ENCODE assay signal across 8 cellular contexts in the genomic region with DNA sequence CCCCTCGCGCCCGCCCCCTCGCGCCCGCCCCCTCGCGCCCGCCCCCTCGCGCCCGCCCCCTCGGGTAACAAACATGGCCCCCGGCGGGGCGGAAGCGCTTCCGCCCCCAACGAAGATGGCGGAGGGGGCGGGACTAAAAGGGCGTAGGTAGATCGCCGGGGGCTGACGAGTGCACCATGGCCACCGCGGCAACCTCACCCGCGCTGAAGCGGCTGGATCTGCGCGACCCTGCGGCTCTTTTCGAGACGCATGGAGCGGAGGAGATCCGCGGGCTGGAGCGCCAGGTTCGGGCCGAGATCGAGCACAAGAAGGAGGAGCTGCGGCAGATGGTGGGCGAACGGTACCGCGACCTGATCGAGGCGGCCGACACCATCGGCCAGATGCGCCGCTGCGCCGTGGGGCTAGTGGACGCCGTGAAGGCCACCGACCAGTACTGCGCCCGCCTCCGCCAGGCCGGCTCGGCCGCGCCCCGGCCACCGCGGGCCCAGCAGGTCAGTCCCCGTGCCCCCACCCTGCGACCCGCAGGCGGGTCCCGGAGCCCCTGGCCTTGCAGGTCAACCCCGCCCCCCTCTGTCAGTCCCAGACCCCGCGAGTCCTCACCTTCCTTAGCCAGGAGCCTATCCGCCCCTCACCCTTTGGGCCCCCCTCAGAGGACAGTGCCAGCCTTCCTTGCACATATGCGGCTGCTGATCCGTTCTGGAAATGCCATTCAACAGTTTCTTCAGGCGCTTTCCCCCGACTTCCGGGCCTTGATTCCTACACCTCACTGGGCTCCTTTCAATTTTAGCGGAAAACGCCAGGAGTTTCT. TPM values are rescaled to one million over a fixed set of nuclear protein-coding genes. Genes with fewer than 3 reads are reported as not detected.
DNase-seq lines count a peak whose midpoint lies in the region; ATAC-seq and TF ChIP-seq lines count a peak whose summit lies in the region.

A gene with protein sequence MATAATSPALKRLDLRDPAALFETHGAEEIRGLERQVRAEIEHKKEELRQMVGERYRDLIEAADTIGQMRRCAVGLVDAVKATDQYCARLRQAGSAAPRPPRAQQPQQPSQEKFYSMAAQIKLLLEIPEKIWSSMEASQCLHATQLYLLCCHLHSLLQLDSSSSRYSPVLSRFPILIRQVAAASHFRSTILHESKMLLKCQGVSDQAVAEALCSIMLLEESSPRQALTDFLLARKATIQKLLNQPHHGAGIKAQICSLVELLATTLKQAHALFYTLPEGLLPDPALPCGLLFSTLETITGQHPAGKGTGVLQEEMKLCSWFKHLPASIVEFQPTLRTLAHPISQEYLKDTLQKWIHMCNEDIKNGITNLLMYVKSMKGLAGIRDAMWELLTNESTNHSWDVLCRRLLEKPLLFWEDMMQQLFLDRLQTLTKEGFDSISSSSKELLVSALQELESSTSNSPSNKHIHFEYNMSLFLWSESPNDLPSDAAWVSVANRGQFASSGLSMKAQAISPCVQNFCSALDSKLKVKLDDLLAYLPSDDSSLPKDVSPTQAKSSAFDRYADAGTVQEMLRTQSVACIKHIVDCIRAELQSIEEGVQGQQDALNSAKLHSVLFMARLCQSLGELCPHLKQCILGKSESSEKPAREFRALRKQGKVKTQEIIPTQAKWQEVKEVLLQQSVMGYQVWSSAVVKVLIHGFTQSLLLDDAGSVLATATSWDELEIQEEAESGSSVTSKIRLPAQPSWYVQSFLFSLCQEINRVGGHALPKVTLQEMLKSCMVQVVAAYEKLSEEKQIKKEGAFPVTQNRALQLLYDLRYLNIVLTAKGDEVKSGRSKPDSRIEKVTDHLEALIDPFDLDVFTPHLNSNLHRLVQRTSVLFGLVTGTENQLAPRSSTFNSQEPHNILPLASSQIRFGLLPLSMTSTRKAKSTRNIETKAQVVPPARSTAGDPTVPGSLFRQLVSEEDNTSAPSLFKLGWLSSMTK (plus strand): TSS at position 162 of the 808 bp plus-strand sequence. CDS start 15 bp downstream, at position 177.

- peaks cover 48% of the 10 kb centered on the region for H3K4me1 ChIP-seq in BLaER1
- peaks cover 14 to 20% of the 10 kb centered on the region in 2 donors for H3K4me1 ChIP-seq in duodenal mucosa (ENCODE audit: control insufficient read depth in 1 of 2, insufficient read depth in 2 of 2, low read length in 2 of 2)
- H3K4me1 ChIP-seq in lower lobe of right lung, result peaks cover 22% of the 10 kb centered on the region

- POLR2A ChIA-PET in activated CD4-positive, alpha-beta memory T cell treated with anti-CD3 and anti-CD28 coated beads, Interleukin-2, amount 10 ng/mL, durations not matched to agents 7 days and 5 days (lab: Charles Lee), result interaction anchor here (1.0 to 5.0 kb wide), 12 partner anchors 10 to 480 kb away, joined by 3 to 68 read pairs (median 9); a partner anchor contains a TSS

- H3K36me3 Mint-ChIP-seq in activated CD4-positive, alpha-beta memory T cell treated with anti-CD3 and anti-CD28 coated beads, Interleukin-2, amount 10 ng/mL, durations not matched to agents 7 days and 5 days (ENCODE audit: low read depth), result peaks cover 22% of the 10 kb centered on the region

- H3K27me3 Mint-ChIP-seq in activated CD4-positive, alpha-beta memory T cell treated with anti-CD3 and anti-CD28 coated beads, Interleukin-2, amount 10 ng/mL, durations not matched to agents 7 days and 5 days, result no peaks in the 10 kb centered on the region

- DNase-seq in NCI-H82 (lab: John Stamatoyannopoulos, UW) (peak; percentile 94), lower lobe of right lung (peak; percentile 90)
- DNase-seq in activated CD4-positive, alpha-beta memory T cell treated with anti-CD3 and anti-CD28 coated beads, Interleukin-2, amount 10 ng/mL, durations not matched to agents 7 days and 5 days, result peak; percentile 92
- DNase-seq in stimulated activated CD4-positive, alpha-beta T cell treated with anti-CD3 and anti-CD28 coated beads, Interleukin-4, amount 100 ng/mL, for 48 hours (ENCODE audit: low read depth in 2 of 2), result peak; percentile 76 to 82

- no peaks in the 10 kb centered on the region for H3K9me3 ChIP-seq in BLaER1
- no peaks in the 10 kb centered on the region for H3K9me3 ChIP-seq in duodenal mucosa (ENCODE audit: control insufficient read depth in 1 of 2, low read length in 2 of 2)
- H3K9me3 ChIP-seq in lower lobe of right lung, result no peaks in the 10 kb centered on the region

- H3K4me2 ChIP-seq in BLaER1, result peak within 1 kb of the TSS; percentile 98

- ATAC-seq in GM19328 (IDR thresholded peaks at IDR 0.05; ENCODE audit: unreplicated experiment) (peak; percentile 65), HG03520 (IDR thresholded peaks at IDR 0.05; ENCODE audit: unreplicated experiment) (peak; percentile 64), lower lobe of right lung (peak; percentile 92 to 94)

- TF ChIP-seq CTCF in lower lobe of right lung (IDR thresholded peaks at IDR 0.05), result no peak

- H3K27me3 ChIP-seq in BLaER1 (no peaks in the 10 kb centered on the region), duodenal mucosa (ENCODE audit: control insufficient read depth in 1 of 2, insufficient read depth in 2 of 2, low read length in 2 of 2) (no peaks in the 10 kb centered on the region), lower lobe of right lung (ENCODE audit: low read depth) (no peaks in the 10 kb centered on the region)

- H3K4me3 ChIP-seq in BLaER1 (peak within 1 kb of the TSS; percentile 99), duodenal mucosa (ENCODE audit: low read depth in 1 of 2, low read length in 2 of 2) (peak within 1 kb of the TSS; percentile 97 to 98), lower lobe of right lung (peak within 1 kb of the TSS; percentile 99)

- H3K27ac ChIP-seq in BLaER1, result peak within 1 kb of the TSS; percentile 86
- H3K27ac ChIP-seq in duodenal mucosa (ENCODE audit: low read depth, low read length), result peak within 1 kb of the TSS; percentile 87
- peak within 1 kb of the TSS; percentile 94 for H3K27ac ChIP-seq in lower lobe of right lung

- peaks cover 23% of the 10 kb centered on the region; the same call in 1 of the 2 replicates for H4K20me1 ChIP-seq in BLaER1

- no peaks in the 10 kb centered on the region for H3K9me3 Mint-ChIP-seq in activated CD4-positive, alpha-beta memory T cell treated with anti-CD3 and anti-CD28 coated beads, Interleukin-2, amount 10 ng/mL, durations not matched to agents 7 days and 5 days

- peak within 1 kb of the TSS; percentile 94 for H3K27ac Mint-ChIP-seq in activated CD4-positive, alpha-beta memory T cell treated with anti-CD3 and anti-CD28 coated beads, Interleukin-2, amount 10 ng/mL, durations not matched to agents 7 days and 5 days

- H3K4me1 Mint-ChIP-seq in activated CD4-positive, alpha-beta memory T cell treated with anti-CD3 and anti-CD28 coated beads, Interleukin-2, amount 10 ng/mL, durations not matched to agents 7 days and 5 days, result peaks cover 38% of the 10 kb centered on the region

- H3K36me3 ChIP-seq in BLaER1 (peaks cover 25% of the 10 kb centered on the region), duodenal mucosa (ENCODE audit: control insufficient read depth in 1 of 2, insufficient read depth in 2 of 2, low read length in 2 of 2) (peaks cover 14 to 19% of the 10 kb centered on the region in 2 donors), lower lobe of right lung (peaks cover 20% of the 10 kb centered on the region)

- intact Hi-C loops in lower lobe of right lung (cut with DNase I), result no loop called here

- peak within 1 kb of the TSS; percentile 92 for H3K9ac ChIP-seq in BLaER1
- H3K9ac ChIP-seq in duodenal mucosa (ENCODE audit: low read depth in 1 of 2, low read length in 2 of 2), result peak within 1 kb of the TSS; percentile 88 to 96

- H3K4me3 Mint-ChIP-seq in activated CD4-positive, alpha-beta memory T cell treated with anti-CD3 and anti-CD28 coated beads, Interleukin-2, amount 10 ng/mL, durations not matched to agents 7 days and 5 days, result peak within 1 kb of the TSS; percentile 95

- CTCF ChIA-PET in activated CD4-positive, alpha-beta memory T cell treated with anti-CD3 and anti-CD28 coated beads, Interleukin-2, amount 10 ng/mL, durations not matched to agents 7 days and 5 days (lab: Charles Lee), result interaction anchor here (0.9 to 4.0 kb wide), 6 partner anchors 10 to 467 kb away, joined by 4 to 56 read pairs (median 11); a partner anchor contains a TSS

RNA-seq across cellular contexts. Expression of the gene that starts here (rescaled TPM):
- total RNA-seq in activated CD4-positive, alpha-beta memory T cell treated with anti-CD3 and anti-CD28 coated beads, Interleukin-2, amount 10 ng/mL, durations not matched to agents 7 days and 5 days, result 10 to 100 TPM; 30.4 to 32.9 TPM
- total RNA-seq in lower lobe of right lung, result 36.4 TPM

Comparison
In these comparisons a context has a peak if more than half of its experiments do, and no peak if none do; other contexts are left out.
1. Peak in every context shown above with its lines: DNase-seq, ATAC-seq, H3K4me3 ChIP-seq and H3K27ac ChIP-seq.